Comparison of ENCODE assay signal across 25 cellular contexts in the genomic region with DNA sequence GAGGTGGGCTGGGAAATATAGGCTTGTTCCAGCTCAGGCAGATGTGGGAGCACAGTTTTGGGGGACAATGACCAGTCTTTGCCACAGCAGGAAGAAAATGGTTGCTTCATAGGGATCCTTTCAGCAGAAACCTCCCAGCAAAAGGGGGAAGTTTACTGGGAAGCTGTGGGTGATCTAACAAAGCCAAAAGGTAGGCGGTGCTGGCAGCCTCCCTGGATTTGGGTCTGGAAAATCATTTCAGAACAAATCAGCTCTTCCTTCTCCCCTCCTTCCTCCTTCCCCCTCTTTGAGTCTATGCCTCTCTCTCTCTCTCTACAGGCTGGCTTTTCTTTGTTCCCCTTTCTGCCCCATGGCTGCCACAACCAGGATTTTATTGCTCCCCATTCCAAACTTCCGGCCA.
"Had no signal": no experiment of that assay in that cellular context is flagged by ENCODE, and none has a peak within 500 bp of the region (broad histone marks: within the 10 kb centered on the region; RNA-seq: fewer than 3 reads in every experiment).

No MANE protein-coding gene starts in this region.

- H3K27me3 ChIP-seq: esophagus squamous epithelium, neural progenitor cell, right atrium auricular region, suprapubic skin, transverse colon had no signal

- ATAC-seq: left lobe of liver; natural killer cell treated with Interleukin-12 subunit alpha and Interleukin-12 subunit beta and Interleukin-15 and Interleukin-18, amount 100 ng/mL, for 72 hours; sciatic nerve; stimulated activated naive CD8-positive, alpha-beta T cell treated with anti-CD3 and anti-CD28 coated beads, Interleukin-15, amount 100 ng/mL, for 72 hours had no signal

- H3K36me3 ChIP-seq: neural progenitor cell, prostate gland, right atrium auricular region, suprapubic skin, transverse colon had no signal

- H3K36me3 Mint-ChIP-seq: natural killer cell treated with Interleukin-12 subunit alpha and Interleukin-12 subunit beta and Interleukin-15 and Interleukin-18, amount 100 ng/mL, for 72 hours; neural progenitor cell had no signal

- H3K9me3 Mint-ChIP-seq: memory B cell; naive B cell; natural killer cell treated with Interleukin-12 subunit alpha and Interleukin-12 subunit beta and Interleukin-15 and Interleukin-18, amount 100 ng/mL, for 72 hours; neural progenitor cell; stimulated activated naive CD8-positive, alpha-beta T cell treated with anti-CD3 and anti-CD28 coated beads, Interleukin-15, amount 100 ng/mL, for 72 hours had no signal

- DNase-seq: dermis blood vessel endothelial cell; effector memory CD4-positive, alpha-beta T cell; erythroblast; esophagus squamous epithelium; head of caudate nucleus; naive B cell; stimulated activated CD4-positive, alpha-beta T cell treated with anti-CD3 and anti-CD28 coated beads, Interleukin-12 subunit alpha, Interleukin-12 subunit beta, amount 100 ng/mL, for 4 hours; stimulated activated CD4-positive, alpha-beta T cell treated with anti-CD3 and anti-CD28 coated beads, Interleukin-1b, Interleukin-23, amount 100 ng/mL, for 48 hours; stimulated activated CD4-positive, alpha-beta T cell treated with anti-CD3 and anti-CD28 coated beads, Interleukin-4, amount 100 ng/mL, for 1 hour; stimulated activated CD8-positive, alpha-beta memory T cell treated with anti-CD3 and anti-CD28 coated beads, Interleukin-4, amount 100 ng/mL, for 48 hours; stimulated activated naive CD4-positive, alpha-beta T cell; stimulated activated naive CD8-positive, alpha-beta T cell treated with anti-CD3 and anti-CD28 coated beads, Interleukin-15, amount 100 ng/mL, for 72 hours; transverse colon had no signal

- H3K27ac ChIP-seq: coronary artery, esophagus squamous epithelium, neural progenitor cell, parathyroid adenoma, prostate gland, right atrium auricular region, suprapubic skin, transverse colon had no signal

- H3K27me3 Mint-ChIP-seq: memory B cell; naive B cell; natural killer cell treated with Interleukin-12 subunit alpha and Interleukin-12 subunit beta and Interleukin-15 and Interleukin-18, amount 100 ng/mL, for 72 hours; stimulated activated naive CD8-positive, alpha-beta T cell treated with anti-CD3 and anti-CD28 coated beads, Interleukin-15, amount 100 ng/mL, for 72 hours had no signal

- H3K4me3 Mint-ChIP-seq: memory B cell; natural killer cell treated with Interleukin-12 subunit alpha and Interleukin-12 subunit beta and Interleukin-15 and Interleukin-18, amount 100 ng/mL, for 72 hours; neural progenitor cell; stimulated activated naive CD8-positive, alpha-beta T cell treated with anti-CD3 and anti-CD28 coated beads, Interleukin-15, amount 100 ng/mL, for 72 hours had no signal

- H3K9me3 ChIP-seq: esophagus squamous epithelium, prostate gland, right atrium auricular region, suprapubic skin, transverse colon had no signal

- H3K27ac Mint-ChIP-seq: memory B cell; naive B cell; natural killer cell treated with Interleukin-12 subunit alpha and Interleukin-12 subunit beta and Interleukin-15 and Interleukin-18, amount 100 ng/mL, for 72 hours had no signal

- H3K4me1 ChIP-seq: parathyroid adenoma, prostate gland had no signal

- H3K4me3 ChIP-seq: coronary artery, esophagus squamous epithelium, lung, neural progenitor cell, prostate gland, right atrium auricular region, smooth muscle cell, suprapubic skin, transverse colon had no signal
